In the genomic region with DNA sequence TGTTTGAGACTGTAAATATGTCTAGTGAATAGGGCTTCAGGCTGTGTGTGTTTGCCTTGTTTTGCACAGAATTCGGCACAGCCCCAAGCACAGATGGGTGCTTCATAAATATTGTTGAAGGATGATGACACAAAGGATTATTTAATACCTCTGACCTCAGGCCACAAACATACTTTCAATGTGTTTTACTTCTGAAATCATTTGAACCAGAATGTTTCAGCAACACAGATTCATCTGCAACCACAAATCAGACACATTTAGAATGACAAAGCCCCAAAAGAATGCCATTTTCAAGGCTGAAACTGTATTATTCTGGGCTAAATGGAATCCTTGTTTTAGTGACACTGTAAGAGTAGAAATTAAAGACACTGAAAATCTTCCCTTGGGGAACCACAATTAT, we compare ENCODE assay signal across 8 cellular contexts.
DNase-seq lines count a peak whose midpoint lies in the region; ATAC-seq and TF ChIP-seq lines count a peak whose summit lies in the region.
"Not testable (repeated sequence)": the region's sequence is repeated elsewhere in the genome, so short reads cannot be mapped to it uniquely, and the experiment has no call there.

No MANE protein-coding gene starts in this region.

- H3K36me3 ChIP-seq in HAP-1 (replicated peaks); RWPE2 (ENCODE audit: low read depth): not testable (repeated sequence)

- not testable (repeated sequence) for H3K4me3 ChIP-seq in AG10803 (ENCODE audit: low read length); HAP-1; RWPE2 (ENCODE audit: severe bottlenecking); astrocyte of the spinal cord (ENCODE audit: low read depth, low read length)

- H3K27ac ChIP-seq in RWPE2 (ENCODE audit: poor library complexity, severe bottlenecking) = peak overlapping the region; percentile 18

- not testable (repeated sequence) for H3K27me3 ChIP-seq in HAP-1 (ENCODE audit: low read depth); RWPE2 (ENCODE audit: insufficient read depth, poor library complexity, severe bottlenecking)

- H3K9me3 ChIP-seq in HAP-1; RWPE2 (ENCODE audit: severe bottlenecking): not testable (repeated sequence)

- in situ Hi-C loops in HAP-1 (cut with MboI; ENCODE audit: low sequenced_read_pairs); astrocyte of the spinal cord (cut with HindIII; ENCODE audit: low sequenced_read_pairs): not testable (repeated sequence)

- peak; percentile 97 for DNase-seq in AG10803 (ENCODE audit: low read depth)
- peak; percentile 56 to 80 for DNase-seq in HAP-1 (ENCODE audit: low spot score in 2 of 2)
- not testable (repeated sequence) for DNase-seq in RWPE2 (ENCODE audit: low spot score)
- peak; percentile 85 for DNase-seq in astrocyte of the spinal cord (ENCODE audit: low read depth, low spot score)
- DNase-seq in epidermal melanocyte (ENCODE audit: insufficient read length, low spot score) = peak; percentile 10
- DNase-seq in globus pallidus (ENCODE audit: low spot score) = peak; percentile 54
- DNase-seq in pons (ENCODE audit: low spot score) = peak; percentile 54
- peak; percentile 23 for DNase-seq in superior temporal gyrus (ENCODE audit: extremely low spot score)

- H3K4me1 ChIP-seq in HAP-1; RWPE2 (ENCODE audit: insufficient read depth, poor library complexity, severe bottlenecking): not testable (repeated sequence)

- TF ChIP-seq CTCF in AG10803 (conservative IDR thresholded peaks at IDR 0.05; ENCODE audit: low read length); RWPE2 (IDR thresholded peaks at IDR 0.05; ENCODE audit: poor library complexity, severe bottlenecking); astrocyte of the spinal cord (IDR thresholded peaks at IDR 0.05; ENCODE audit: low read depth, low read length): not testable (repeated sequence)

- ATAC-seq in RWPE2 (ENCODE audit: low read depth) = 0 out of 3 replicates have a peak, but pooled peaks have one; percentile 27
